9 cellular contexts compared by ENCODE assay signal in the genomic region with DNA sequence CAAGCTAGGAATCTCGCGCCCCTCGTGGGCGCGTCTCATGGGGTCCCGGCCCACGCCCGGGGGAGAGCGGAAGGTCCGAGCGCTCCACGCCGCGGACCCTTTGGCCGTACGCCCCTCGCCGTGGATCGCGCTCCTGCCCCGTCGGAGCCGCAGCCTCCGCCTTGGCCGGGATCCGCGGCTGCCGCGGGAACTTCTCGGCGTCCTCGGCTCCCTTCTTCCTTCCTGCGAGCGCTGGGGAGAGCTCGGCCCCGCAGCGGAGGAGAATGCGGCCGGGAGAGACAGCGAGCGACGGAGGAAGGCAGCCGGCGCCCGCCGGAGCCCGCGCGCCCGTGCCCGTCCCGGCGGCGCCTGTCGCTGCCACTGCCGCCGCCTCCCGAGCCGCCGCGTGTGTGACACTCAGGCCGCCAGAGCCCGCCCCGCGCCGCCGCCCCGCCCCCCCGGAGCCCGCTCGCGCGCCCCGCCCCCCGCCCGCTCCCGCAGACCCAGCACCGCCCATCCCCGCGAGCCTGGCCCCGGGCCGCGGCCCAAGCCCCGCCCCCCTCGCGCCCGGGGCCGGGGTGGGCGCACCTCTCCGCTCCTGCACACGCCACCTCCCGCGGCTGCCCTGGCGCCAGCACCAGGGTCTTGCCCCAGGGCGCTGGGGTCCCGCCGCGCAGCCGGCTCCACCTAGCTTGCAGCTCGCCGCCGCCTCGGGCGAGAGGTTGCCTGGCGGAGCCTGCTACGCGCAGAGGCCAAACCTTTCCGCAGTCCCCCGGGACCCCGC. TPM values are rescaled to one million over a fixed set of nuclear protein-coding genes. Genes with fewer than 3 reads are reported as not detected.
DNase-seq lines count a peak whose midpoint lies in the region; ATAC-seq and FAIRE-seq lines count a peak whose summit lies in the region.
"Had no signal": no experiment of that assay in that cellular context is flagged by ENCODE, and none has a peak within 500 bp of the region (broad histone marks: within the 10 kb centered on the region; RNA-seq: fewer than 3 reads in every experiment).

Gene SHB, minus strand, starts transcription at position 362 of the 763 bp plus-strand sequence. CDS start 582 bp downstream, outside the sequence.

- DNase-seq in CMK (ENCODE audit: low read depth), result peak; percentile 35
- peak in 64 of 76 experiments; percentile 3 to 88 (median 62) for DNase-seq in HUDEP-2 (lab: John Stamatoyannopoulos, UW; ENCODE audit: unreplicated experiment in 76 of 76)
- DNase-seq in RPMI7951 (ENCODE audit: low read depth), result peak; percentile 63
- peak; percentile 80 for DNase-seq in activated gamma-delta T cell (lab: John Stamatoyannopoulos, UW)
- peak; percentile 98 to 99 for DNase-seq in frontal cortex (ENCODE audit: low spot score in 2 of 2)

- ATAC-seq in GM21367 (IDR thresholded peaks at IDR 0.05; ENCODE audit: unreplicated experiment), result peak; percentile 49

- H3K9ac ChIP-seq in stomach smooth muscle (ENCODE audit: low read length in 2 of 2), result peak within 1 kb of the TSS; percentile 83 to 86

- H3K36me3 ChIP-seq in neuron (ENCODE audit: insufficient read depth, low read length) (no peaks in the 10 kb centered on the region), stomach smooth muscle (ENCODE audit: control insufficient read depth in 2 of 2, insufficient read depth in 2 of 2, low read length in 2 of 2) (no peaks in the 10 kb centered on the region)

- peaks cover 18% of the 10 kb centered on the region for H3K4me1 ChIP-seq in neuron (ENCODE audit: insufficient read depth, low read length)
- H3K4me1 ChIP-seq in stomach smooth muscle (ENCODE audit: control insufficient read depth, insufficient read depth, low read length), result peaks cover 46% of the 10 kb centered on the region

- FAIRE-seq in frontal cortex (lab: Jason Lieb, UNC), result no peak
- FAIRE-seq: colon had no signal

- peaks cover 27% of the 10 kb centered on the region for H3K27me3 ChIP-seq in neuron (ENCODE audit: insufficient read depth, low read length)
- H3K27me3 ChIP-seq in stomach smooth muscle (ENCODE audit: control insufficient read depth in 1 of 2, insufficient read depth in 2 of 2, low read length in 2 of 2), result no peaks in the 10 kb centered on the region

- peak within 1 kb of the TSS; percentile 98 for H2AFZ ChIP-seq in neuron (ENCODE audit: low read depth, low read length)

- H3K27ac ChIP-seq in stomach smooth muscle (ENCODE audit: low read length), result peak within 1 kb of the TSS; percentile 86

- H3K9me3 ChIP-seq in neuron (ENCODE audit: low read length) (no peaks in the 10 kb centered on the region), stomach smooth muscle (ENCODE audit: control insufficient read depth in 2 of 2, low read length in 2 of 2) (no peaks in the 10 kb centered on the region)

- H3K4me3 ChIP-seq in neuron (ENCODE audit: low read length), result peak within 1 kb of the TSS; percentile 82
- H3K4me3 ChIP-seq in stomach smooth muscle (ENCODE audit: low read length in 2 of 2), result peak within 1 kb of the TSS; percentile 87 to 91

RNA-seq across cellular contexts. Expression of gene SHB, which starts in this region (rescaled TPM):
- 10.0 and 10.7 TPM in 2 replicates for total RNA-seq in RPMI7951 (2014; rRNA removed; shearing (Covaris generic))
- total RNA-seq in frontal cortex, result 12.2 TPM

Comparison
In these comparisons a context has a peak if more than half of its experiments do, and no peak if none do; other contexts are left out.
1. Peak in every context shown above with its lines: DNase-seq, ATAC-seq, H3K4me3 ChIP-seq and H3K27ac ChIP-seq.
2. DNase-seq: peak in every context shown above with its lines; median percentile 98 in frontal cortex; 80 in activated gamma-delta T cell; 63 in RPMI7951; 62 in HUDEP-2; 35 in CMK.